Comparison of ENCODE assay signal across 11 cellular contexts in the genomic region with DNA sequence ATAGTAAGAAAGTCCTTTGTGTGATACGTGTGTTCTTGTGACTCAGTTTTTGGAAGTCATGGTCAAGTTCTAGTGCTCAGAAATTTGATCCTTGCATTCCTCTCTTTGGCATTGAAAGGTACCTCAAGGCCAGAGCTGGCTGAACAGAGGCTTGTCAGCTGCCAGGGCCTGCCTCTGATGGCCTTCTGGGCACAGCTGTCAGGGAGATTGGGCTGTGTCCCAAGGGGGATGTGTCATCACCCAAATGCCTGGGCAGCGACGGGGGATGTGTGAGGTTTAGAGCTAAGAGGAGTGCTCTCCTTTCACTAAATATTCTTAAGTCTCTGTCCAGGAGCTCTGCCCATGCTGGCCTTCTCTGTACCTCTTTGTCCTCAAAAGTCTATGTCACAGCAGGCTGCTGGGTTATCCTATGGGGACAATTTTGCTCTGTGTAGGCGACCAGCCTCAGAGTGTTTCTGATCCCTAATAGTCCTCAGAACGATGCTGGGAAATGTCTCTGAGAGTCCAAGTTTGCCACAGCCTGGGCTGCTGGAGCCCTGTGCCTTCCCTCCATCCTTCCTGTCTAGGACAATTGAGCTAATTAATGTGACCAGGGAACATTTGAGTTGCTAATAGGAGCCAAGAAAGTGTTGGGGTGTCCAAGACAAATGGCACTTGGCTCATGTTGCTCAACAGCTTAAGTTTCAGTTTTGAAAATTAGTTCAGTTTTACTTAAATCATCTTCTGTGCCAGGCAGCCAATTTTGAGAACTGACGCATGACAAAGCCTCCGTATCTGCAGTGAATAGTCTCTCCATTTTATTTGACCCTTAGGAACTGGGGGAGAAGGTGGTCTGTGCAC.
A peak's percentile ranks its signal among the peaks of the same experiment; 100 is the strongest.
DNase-seq lines count a peak whose midpoint lies in the region; ATAC-seq and TF ChIP-seq lines count a peak whose summit lies in the region.
"Had no signal": no experiment of that assay in that cellular context is flagged by ENCODE, and none has a peak within 500 bp of the region (broad histone marks: within the 10 kb centered on the region; RNA-seq: fewer than 3 reads in every experiment).

No MANE protein-coding gene starts in this region.

- BruUV-seq in A673 (replicated peaks; lab: Mats Ljungman, UMichigan) (no TSS peak), MCF 10A (replicated peaks; lab: Mats Ljungman, UMichigan) (no TSS peak)

- POLR2A ChIA-PET in A673 (lab: Charles Lee; ENCODE audit: low non-redundant PET) = no interaction called here
- POLR2A ChIA-PET in MCF 10A (lab: Yijun Ruan, JAX) = no interaction called here
- POLR2A ChIA-PET in T-cell (lab: Charles Lee) = no interaction called here
- POLR2A ChIA-PET in activated CD8-positive, alpha-beta T cell treated with anti-CD3 and anti-CD28 coated beads, Interleukin-2, amount 10 ng/mL, durations not matched to agents 7 days and 5 days (lab: Charles Lee) = no interaction called here

- H3K9me3 Mint-ChIP-seq in MCF 10A (ENCODE audit: unreplicated experiment) (peaks cover 25% of the 10 kb centered on the region), mesothelial cell of epicardium (peaks cover 3% of the 10 kb centered on the region), T-cell (peaks cover 0 to 10% (median 2%) of the 10 kb centered on the region in 3 donors)
- H3K9me3 Mint-ChIP-seq in activated CD8-positive, alpha-beta T cell treated with anti-CD3 and anti-CD28 coated beads, Interleukin-2, amount 10 ng/mL, durations not matched to agents 7 days and 5 days (ENCODE audit: insufficient read depth) = peaks cover 4% of the 10 kb centered on the region

- H3K4me3 Mint-ChIP-seq in MCF 10A (ENCODE audit: unreplicated experiment) (no peak overlapping the region), mesothelial cell of epicardium (no peak overlapping the region), T-cell (no peak overlapping the region)
- no peak overlapping the region for H3K4me3 Mint-ChIP-seq in activated CD8-positive, alpha-beta T cell treated with anti-CD3 and anti-CD28 coated beads, Interleukin-2, amount 10 ng/mL, durations not matched to agents 7 days and 5 days

- CTCF ChIA-PET in A673 (lab: Charles Lee) (no interaction called here), MCF 10A (lab: Yijun Ruan, JAX) (no interaction called here), T-cell (lab: Charles Lee) (interaction anchor here in 1 of 2 donors (0.6 kb wide), 1 partner anchor 9 kb away, joined by 3 read pairs; no protein-coding TSS in a partner anchor)
- CTCF ChIA-PET in activated CD8-positive, alpha-beta T cell treated with anti-CD3 and anti-CD28 coated beads, Interleukin-2, amount 10 ng/mL, durations not matched to agents 7 days and 5 days (lab: Charles Lee) = no interaction called here

- H3K9me3 ChIP-seq in A673 (ENCODE audit: low read depth, low read length, poor library complexity, severe bottlenecking) (no peaks in the 10 kb centered on the region), MG63 (no peaks in the 10 kb centered on the region)
- H3K9me3 ChIP-seq: thyroid gland had no signal

- no peak overlapping the region for H3K27ac Mint-ChIP-seq in MCF 10A (ENCODE audit: low read depth, unreplicated experiment)
- peak overlapping the region; percentile 39 for H3K27ac Mint-ChIP-seq in mesothelial cell of epicardium
- no peak overlapping the region for H3K27ac Mint-ChIP-seq in T-cell
- H3K27ac Mint-ChIP-seq in activated CD8-positive, alpha-beta T cell treated with anti-CD3 and anti-CD28 coated beads, Interleukin-2, amount 10 ng/mL, durations not matched to agents 7 days and 5 days = no peak overlapping the region

- H3K27me3 Mint-ChIP-seq in MCF 10A (ENCODE audit: insufficient read depth, unreplicated experiment) (no peaks in the 10 kb centered on the region), mesothelial cell of epicardium (ENCODE audit: low read depth) (no peaks in the 10 kb centered on the region), T-cell (peaks cover 0 to 4% of the 10 kb centered on the region in 2 donors)
- H3K27me3 Mint-ChIP-seq in activated CD8-positive, alpha-beta T cell treated with anti-CD3 and anti-CD28 coated beads, Interleukin-2, amount 10 ng/mL, durations not matched to agents 7 days and 5 days (ENCODE audit: low read depth) = no peaks in the 10 kb centered on the region

- H3K36me3 ChIP-seq in A673 (ENCODE audit: insufficient read depth, low read length, poor library complexity, severe bottlenecking) = no peaks in the 10 kb centered on the region
- H3K36me3 ChIP-seq in MG63 = no peaks in the 10 kb centered on the region
- H3K36me3 ChIP-seq: brain microvascular endothelial cell, thyroid gland had no signal

- TF ChIP-seq CTCF in A673 (conservative IDR thresholded peaks at IDR 0.05; ENCODE audit: low read depth, low read length) (no peak), MCF 10A (IDR thresholded peaks at IDR 0.05; ENCODE audit: unreplicated experiment) (no peak), mesothelial cell of epicardium (IDR thresholded peaks at IDR 0.05; ENCODE audit: unreplicated experiment) (no peak)

- no peaks in the 10 kb centered on the region for H3K4me1 ChIP-seq in A673 (ENCODE audit: insufficient read depth, low read length, poor library complexity, severe bottlenecking)
- H3K4me1 ChIP-seq: thyroid gland had no signal

- H3K36me3 Mint-ChIP-seq in MCF 10A (ENCODE audit: insufficient read depth, unreplicated experiment) (no peaks in the 10 kb centered on the region), mesothelial cell of epicardium (no peaks in the 10 kb centered on the region), T-cell (no peaks in the 10 kb centered on the region)
- no peaks in the 10 kb centered on the region for H3K36me3 Mint-ChIP-seq in activated CD8-positive, alpha-beta T cell treated with anti-CD3 and anti-CD28 coated beads, Interleukin-2, amount 10 ng/mL, durations not matched to agents 7 days and 5 days (ENCODE audit: low read depth)

- intact Hi-C loops in A673 (cut with micrococcal nuclease; ENCODE audit: unreplicated experiment) = no loop called here
- intact Hi-C loops in MCF 10A (cut with micrococcal nuclease) = no loop called here

- H3K4me1 Mint-ChIP-seq in MCF 10A (ENCODE audit: insufficient read depth, unreplicated experiment) = no peaks in the 10 kb centered on the region
- peaks cover 47% of the 10 kb centered on the region for H3K4me1 Mint-ChIP-seq in mesothelial cell of epicardium
- no peaks in the 10 kb centered on the region for H3K4me1 Mint-ChIP-seq in T-cell
- H3K4me1 Mint-ChIP-seq in activated CD8-positive, alpha-beta T cell treated with anti-CD3 and anti-CD28 coated beads, Interleukin-2, amount 10 ng/mL, durations not matched to agents 7 days and 5 days (ENCODE audit: low read depth) = no peaks in the 10 kb centered on the region

- no peak overlapping the region for H3K4me3 ChIP-seq in A673 (ENCODE audit: low read depth, low read length, poor library complexity, severe bottlenecking)
- H3K4me3 ChIP-seq in MG63 = no peak overlapping the region
- H3K4me3 ChIP-seq: thyroid gland had no signal

- ATAC-seq in GM21515 (IDR thresholded peaks at IDR 0.05; ENCODE audit: unreplicated experiment) (no peak), T-cell (replicated peaks in 1 of 4) (no peak), HG03520 (IDR thresholded peaks at IDR 0.05; ENCODE audit: unreplicated experiment) (no peak)
- ATAC-seq in activated CD8-positive, alpha-beta T cell treated with anti-CD3 and anti-CD28 coated beads, Interleukin-2, amount 10 ng/mL, durations not matched to agents 7 days and 5 days = no peak

- H3K27me3 ChIP-seq in A673 (replicated peaks; ENCODE audit: insufficient read depth, low read depth, low read length, poor library complexity) (no peaks in the 10 kb centered on the region), MG63 (no peaks in the 10 kb centered on the region)
- H3K27me3 ChIP-seq: brain microvascular endothelial cell, thyroid gland had no signal

- H3K27ac ChIP-seq in A673 (ENCODE audit: low read depth, low read length, poor library complexity, severe bottlenecking) = no peak overlapping the region
- H3K27ac ChIP-seq: brain microvascular endothelial cell, thyroid gland had no signal

- DNase-seq in A673 (ENCODE audit: low spot score) = peak; percentile 2
- DNase-seq in MG63 = peak; percentile 93
- peak; percentile 35 for DNase-seq in MCF 10A (ENCODE audit: unreplicated experiment)
- no peak for DNase-seq in mesothelial cell of epicardium (ENCODE audit: low spot score in 2 of 2, unreplicated experiment in 2 of 2)
- DNase-seq in T-cell = no peak
- DNase-seq in activated CD8-positive, alpha-beta T cell treated with anti-CD3 and anti-CD28 coated beads, Interleukin-2, amount 10 ng/mL, durations not matched to agents 7 days and 5 days = no peak
- DNase-seq: activated CD8-positive, alpha-beta memory T cell treated with anti-CD3 and anti-CD28 coated beads, Interleukin-2, amount 50 U/mL, for 4 hours; brain microvascular endothelial cell; thyroid gland had no signal

Comparison
In these comparisons a context has a peak if more than half of its experiments do, and no peak if none do; other contexts are left out.
1. DNase-seq: peak in A673 (single experiment), MG63 (single experiment) and MCF 10A (single experiment); none in mesothelial cell of epicardium (0 of 2), T-cell (0 of 34) and activated CD8-positive, alpha-beta T cell treated with anti-CD3 and anti-CD28 coated beads, Interleukin-2, amount 10 ng/mL, durations not matched to agents 7 days and 5 days (single experiment).